In the genomic region with DNA sequence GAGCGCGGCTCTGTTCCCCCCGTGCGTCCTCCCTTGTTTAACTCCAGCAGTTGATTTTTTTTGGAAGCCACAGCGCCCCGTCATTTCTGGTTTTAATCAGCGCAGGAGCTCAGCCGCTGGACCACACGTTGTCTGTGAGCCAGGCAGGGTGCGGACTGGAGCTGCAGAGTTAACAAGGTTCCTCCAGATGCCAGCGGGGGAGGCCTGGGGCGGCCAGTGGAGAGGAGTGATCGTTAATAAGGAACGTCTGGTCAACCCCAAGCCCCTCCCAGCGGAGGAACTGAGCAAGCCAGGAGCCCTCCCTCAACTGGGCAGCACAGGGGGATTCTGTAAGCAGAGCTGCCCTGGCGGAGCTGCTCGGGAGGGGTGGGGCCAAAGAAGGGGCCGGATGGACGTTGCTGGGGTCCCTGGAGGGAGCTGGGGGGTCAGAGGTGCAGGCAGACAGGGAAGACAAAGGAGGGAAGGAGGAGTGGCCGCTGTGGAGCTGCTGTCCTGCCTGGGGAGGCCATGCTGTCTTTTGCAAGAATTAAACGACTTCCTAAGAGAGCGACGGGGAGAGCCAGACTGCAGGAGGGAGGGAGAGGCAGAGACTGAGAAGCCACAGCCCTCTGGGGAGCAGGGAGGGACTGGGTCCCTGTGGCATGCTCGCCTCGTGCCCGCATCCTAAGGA, we compare ENCODE assay signal across 14 cellular contexts.
DNase-seq lines count a peak whose midpoint lies in the region; ATAC-seq, FAIRE-seq and TF ChIP-seq lines count a peak whose summit lies in the region.
"Had no signal": no experiment of that assay in that cellular context is flagged by ENCODE, and none has a peak within 500 bp of the region (broad histone marks: within the 10 kb centered on the region; RNA-seq: fewer than 3 reads in every experiment).

No MANE protein-coding gene starts in this region.

- no peak overlapping the region for H3K27ac ChIP-seq in astrocyte (ENCODE audit: low read depth, low read length)
- H3K27ac ChIP-seq in heart right ventricle, result no peak overlapping the region
- no peak overlapping the region for H3K27ac ChIP-seq in pancreas
- no peak overlapping the region for H3K27ac ChIP-seq in effector memory CD4-positive, alpha-beta T cell (ENCODE audit: insufficient read depth, low read length, poor library complexity, severe bottlenecking)
- H3K27ac ChIP-seq: right lobe of liver had no signal

- TF ChIP-seq CTCF in astrocyte (IDR thresholded peaks at IDR 0.05; ENCODE audit: insufficient read depth, low read depth, low read length), result no peak
- TF ChIP-seq CTCF in heart right ventricle (IDR thresholded peaks at IDR 0.05), result no peak
- no peak for TF ChIP-seq CTCF in pancreas (IDR thresholded peaks at IDR 0.05)

- H3K4me1 Mint-ChIP-seq in astrocyte (ENCODE audit: low read depth, unreplicated experiment), result no peaks in the 10 kb centered on the region

- WGBS in heart right ventricle, 2 donors, result 31 to 46% methylated on average over 26 of the region's 26 CpGs
- WGBS in pancreas, 2 donors, result 71% methylated on average over 26 of the region's 26 CpGs

- H3K9me3 ChIP-seq in astrocyte (ENCODE audit: insufficient read depth, low read depth, low read length) (no peaks in the 10 kb centered on the region), heart right ventricle (no peaks in the 10 kb centered on the region), pancreas (no peaks in the 10 kb centered on the region)
- H3K9me3 ChIP-seq in effector memory CD4-positive, alpha-beta T cell (ENCODE audit: control insufficient read depth, low read length), result no peaks in the 10 kb centered on the region
- H3K9me3 ChIP-seq: HAP-1, right lobe of liver had no signal

- H3K4me3 ChIP-seq in astrocyte (ENCODE audit: insufficient read depth, low read depth, low read length) (no peak overlapping the region), heart right ventricle (peak overlapping the region in 5 of 10 donors; percentile 13 to 34 (median 15)), pancreas (no peak overlapping the region)
- H3K4me3 ChIP-seq in effector memory CD4-positive, alpha-beta T cell (ENCODE audit: insufficient read depth, low read depth, low read length, poor library complexity, severe bottlenecking), result no peak overlapping the region
- H3K4me3 ChIP-seq: HAP-1, right lobe of liver had no signal

- no peak overlapping the region for H3K27ac Mint-ChIP-seq in astrocyte (ENCODE audit: unreplicated experiment)
- H3K27ac Mint-ChIP-seq: stimulated activated naive CD8-positive, alpha-beta T cell treated with anti-CD3 and anti-CD28 coated beads, Interleukin-15, Interleukin-2, amounts not matched to agents 100 ng/mL and 50 ng/mL, for 24 hours had no signal

- H3K4me1 ChIP-seq in astrocyte (ENCODE audit: insufficient read depth, low read length), result no peaks in the 10 kb centered on the region
- peaks cover 0 to 6% (median 0%) of the 10 kb centered on the region in 9 donors for H3K4me1 ChIP-seq in heart right ventricle
- no peaks in the 10 kb centered on the region for H3K4me1 ChIP-seq in pancreas
- H3K4me1 ChIP-seq in effector memory CD4-positive, alpha-beta T cell (ENCODE audit: control insufficient read depth, insufficient read depth, low read length, poor library complexity, severe bottlenecking), result no peaks in the 10 kb centered on the region
- H3K4me1 ChIP-seq: HAP-1, right lobe of liver had no signal

- intact Hi-C loops in heart right ventricle (cut with DNase I) (no loop called here), pancreas (cut with DNase I) (no loop called here)

- no peaks in the 10 kb centered on the region for H3K36me3 Mint-ChIP-seq in astrocyte (ENCODE audit: low read depth, unreplicated experiment)

- FAIRE-seq in astrocyte (lab: Jason Lieb, UNC) (no peak), pancreas (lab: Jason Lieb, UNC) (no peak), HTR-8/SVneo (lab: Jason Lieb, UNC) (no peak)

- H3K27me3 ChIP-seq in astrocyte (ENCODE audit: insufficient read depth, low read length), result no peaks in the 10 kb centered on the region
- peaks cover 0 to 20% (median 9%) of the 10 kb centered on the region in 7 donors for H3K27me3 ChIP-seq in heart right ventricle
- no peaks in the 10 kb centered on the region for H3K27me3 ChIP-seq in pancreas
- no peaks in the 10 kb centered on the region for H3K27me3 ChIP-seq in effector memory CD4-positive, alpha-beta T cell (replicated peaks; ENCODE audit: control insufficient read depth, insufficient read depth, low read length, poor library complexity, severe bottlenecking)
- H3K27me3 ChIP-seq: right lobe of liver had no signal

- H3K36me3 ChIP-seq in astrocyte (ENCODE audit: insufficient read depth, low read length) (no peaks in the 10 kb centered on the region), heart right ventricle (no peaks in the 10 kb centered on the region), pancreas (no peaks in the 10 kb centered on the region)
- H3K36me3 ChIP-seq in effector memory CD4-positive, alpha-beta T cell (ENCODE audit: control insufficient read depth, insufficient read depth, low read length), result no peaks in the 10 kb centered on the region
- H3K36me3 ChIP-seq: HAP-1, right lobe of liver had no signal

- peak in 7 of 8 donors; percentile 48 to 60 (median 56) for ATAC-seq in heart right ventricle
- peak in 3 of 4 donors; percentile 19 to 30 (median 27) for ATAC-seq in pancreas
- ATAC-seq in GM18498 (IDR thresholded peaks at IDR 0.05; ENCODE audit: unreplicated experiment), result no peak
- ATAC-seq: right lobe of liver had no signal

- no peak overlapping the region for H3K9ac ChIP-seq in astrocyte (ENCODE audit: low read length)

- H2AFZ ChIP-seq in astrocyte (ENCODE audit: low read depth, low read length), result peak overlapping the region; percentile 34

- no peaks in the 10 kb centered on the region for H4K20me1 ChIP-seq in astrocyte (ENCODE audit: insufficient read depth, low read length)

- peak overlapping the region; percentile 63 for H3K4me2 ChIP-seq in astrocyte (ENCODE audit: low read length)

- peaks cover 2% of the 10 kb centered on the region for H3K9me3 Mint-ChIP-seq in astrocyte (ENCODE audit: unreplicated experiment)
- H3K9me3 Mint-ChIP-seq: stimulated activated naive CD8-positive, alpha-beta T cell treated with anti-CD3 and anti-CD28 coated beads, Interleukin-15, Interleukin-2, amounts not matched to agents 100 ng/mL and 50 ng/mL, for 24 hours had no signal

- DNase-seq in Daoy (ENCODE audit: low read depth) (peak; percentile 33), astrocyte (ENCODE audit: low read depth) (peak; percentile 33), heart right ventricle (peak; percentile 29 to 37), pancreas (peak in 2 of 6 donors; percentile 21 to 61), MV-4-11 (lab: John Stamatoyannopoulos, UW) (no peak), HTR-8/SVneo (ENCODE audit: insufficient read length, low spot score) (no peak)
- DNase-seq in effector memory CD4-positive, alpha-beta T cell, result no peak
- DNase-seq: hippocampal formation, NCI-H2171 treated with DMSO at 0.1 percent for 48 hours, T-helper 1 cell had no signal

- H3K27me3 Mint-ChIP-seq in astrocyte (ENCODE audit: low read depth, unreplicated experiment), result peaks cover 74% of the 10 kb centered on the region

- H3K4me3 Mint-ChIP-seq in astrocyte (ENCODE audit: unreplicated experiment), result no peak overlapping the region
- H3K4me3 Mint-ChIP-seq: stimulated activated naive CD8-positive, alpha-beta T cell treated with anti-CD3 and anti-CD28 coated beads, Interleukin-15, Interleukin-2, amounts not matched to agents 100 ng/mL and 50 ng/mL, for 24 hours had no signal

- no peaks in the 10 kb centered on the region for H3K79me2 ChIP-seq in astrocyte (ENCODE audit: insufficient read depth, low read length)

Comparison
In these comparisons a context has a peak if more than half of its experiments do, and no peak if none do; other contexts are left out.
1. DNase-seq: peak in Daoy (single experiment), astrocyte (single experiment) and heart right ventricle (2 of 2); none in effector memory CD4-positive, alpha-beta T cell (0 of 3), MV-4-11 (single experiment) and HTR-8/SVneo (single experiment).